ENCODE assay signal across 1 cellular context in genomic region chr17:78300962-78301820, GRCh38.
TF ChIP-seq lines count a peak whose summit lies in the region.

No MANE protein-coding gene starts in this region.

TF ChIP-seq in IMR-90, 13 proteins besides CTCF, POLR2A, EP300 and RAD21:
- TF ChIP-seq MXI1 (IDR thresholded peaks at IDR 0.05; ENCODE audit: borderline replicate concordance, low read depth, low read length) (no peak), CEBPB (IDR thresholded peaks at IDR 0.05; ENCODE audit: low read depth, low read length) (no peak), ELK1 (IDR thresholded peaks at IDR 0.05; ENCODE audit: borderline replicate concordance, low read depth, low read length) (no peak), BHLHE40 (IDR thresholded peaks at IDR 0.05; ENCODE audit: low read depth, low read length) (no peak)
